ENCODE assay signal across 13 cellular contexts in genomic region chr17:79937435-79937870, GRCh38.
DNase-seq lines count a peak whose midpoint lies in the region; ATAC-seq and TF ChIP-seq lines count a peak whose summit lies in the region.
"Had no signal": no experiment of that assay in that cellular context is flagged by ENCODE, and none has a peak within 500 bp of the region (broad histone marks: within the 10 kb centered on the region; RNA-seq: fewer than 3 reads in every experiment).

No MANE protein-coding gene starts in this region.

- H3K36me3 ChIP-seq in WERI-Rb-1: peaks cover 34% of the 10 kb centered on the region
- H3K36me3 ChIP-seq: lower lobe of right lung had no signal

- no peaks in the 10 kb centered on the region for H3K36me3 Mint-ChIP-seq in natural killer cell
- no peaks in the 10 kb centered on the region for H3K36me3 Mint-ChIP-seq in natural killer cell treated with Interleukin-12 subunit alpha and Interleukin-12 subunit beta and Interleukin-15 and Interleukin-18, amount 100 ng/mL, for 72 hours
- no peaks in the 10 kb centered on the region for H3K36me3 Mint-ChIP-seq in memory B cell
- no peaks in the 10 kb centered on the region for H3K36me3 Mint-ChIP-seq in activated CD8-positive, alpha-beta memory T cell treated with anti-CD3 and anti-CD28 coated beads, Interleukin-2, amount 10 ng/mL, durations not matched to agents 7 days and 5 days

- H3K27ac Mint-ChIP-seq in natural killer cell (peak overlapping the region in 1 of 2 donors; percentile 76), memory B cell (peak overlapping the region; percentile 71)
- H3K27ac Mint-ChIP-seq in natural killer cell treated with Interleukin-12 subunit alpha and Interleukin-12 subunit beta and Interleukin-15 and Interleukin-18, amount 100 ng/mL, for 72 hours: peak overlapping the region in 1 of 2 donors; percentile 86
- no peak overlapping the region for H3K27ac Mint-ChIP-seq in activated CD8-positive, alpha-beta memory T cell treated with anti-CD3 and anti-CD28 coated beads, Interleukin-2, amount 10 ng/mL, durations not matched to agents 7 days and 5 days

- CTCF ChIA-PET in activated CD8-positive, alpha-beta memory T cell treated with anti-CD3 and anti-CD28 coated beads, Interleukin-2, amount 10 ng/mL, durations not matched to agents 7 days and 5 days (lab: Charles Lee): interaction anchor here (0.9 kb wide), 1 partner anchor 33 kb away, joined by 3 read pairs; no protein-coding TSS in a partner anchor

- TF ChIP-seq CTCF in natural killer cell (IDR thresholded peaks at IDR 0.05) (no peak), WERI-Rb-1 (IDR thresholded peaks at IDR 0.05; ENCODE audit: low read depth, low read length) (no peak)

- H3K4me1 Mint-ChIP-seq in natural killer cell: peaks cover 7 to 36% of the 10 kb centered on the region in 2 donors
- peaks cover 9 to 41% of the 10 kb centered on the region in 2 donors for H3K4me1 Mint-ChIP-seq in natural killer cell treated with Interleukin-12 subunit alpha and Interleukin-12 subunit beta and Interleukin-15 and Interleukin-18, amount 100 ng/mL, for 72 hours (ENCODE audit: low read depth in 2 of 2)
- H3K4me1 Mint-ChIP-seq in memory B cell: peaks cover 56% of the 10 kb centered on the region
- peaks cover 9% of the 10 kb centered on the region for H3K4me1 Mint-ChIP-seq in activated CD8-positive, alpha-beta memory T cell treated with anti-CD3 and anti-CD28 coated beads, Interleukin-2, amount 10 ng/mL, durations not matched to agents 7 days and 5 days

- H3K9me3 Mint-ChIP-seq in natural killer cell (no peaks in the 10 kb centered on the region), memory B cell (no peaks in the 10 kb centered on the region)
- no peaks in the 10 kb centered on the region for H3K9me3 Mint-ChIP-seq in natural killer cell treated with Interleukin-12 subunit alpha and Interleukin-12 subunit beta and Interleukin-15 and Interleukin-18, amount 100 ng/mL, for 72 hours
- no peaks in the 10 kb centered on the region for H3K9me3 Mint-ChIP-seq in activated CD8-positive, alpha-beta memory T cell treated with anti-CD3 and anti-CD28 coated beads, Interleukin-2, amount 10 ng/mL, durations not matched to agents 7 days and 5 days (ENCODE audit: low read depth)

- intact Hi-C loops in natural killer cell (cut with micrococcal nuclease): no loop called here

- no peak for DNase-seq in natural killer cell
- DNase-seq in natural killer cell treated with Interleukin-12 subunit alpha and Interleukin-12 subunit beta and Interleukin-15 and Interleukin-18, amount 100 ng/mL, for 72 hours (ENCODE audit: low spot score): no peak
- no peak for DNase-seq in WERI-Rb-1
- DNase-seq in memory B cell (ENCODE audit: low spot score in 2 of 2): no peak
- DNase-seq in activated CD8-positive, alpha-beta memory T cell treated with anti-CD3 and anti-CD28 coated beads, Interleukin-2, amount 10 ng/mL, durations not matched to agents 7 days and 5 days: no peak
- no peak for DNase-seq in NCI-H226
- no peak for DNase-seq in GM19240 (ENCODE audit: insufficient read length, low spot score)
- DNase-seq: lower lobe of right lung had no signal

- H3K9me3 ChIP-seq in WERI-Rb-1 (ENCODE audit: severe bottlenecking): no peaks in the 10 kb centered on the region
- H3K9me3 ChIP-seq: gastroesophageal sphincter, HAP-1, lower lobe of right lung, SK-N-SH had no signal

- peak overlapping the region; percentile 1 for H3K4me3 ChIP-seq in WERI-Rb-1 (ENCODE audit: low read depth, low read length)
- H3K4me3 ChIP-seq: coronary artery, gastroesophageal sphincter, HAP-1, lower lobe of right lung had no signal

- H3K27me3 ChIP-seq in WERI-Rb-1 (ENCODE audit: insufficient read depth, low read depth, severe bottlenecking): no peaks in the 10 kb centered on the region
- H3K27me3 ChIP-seq: gastroesophageal sphincter had no signal

- peak overlapping the region; percentile 87 for H3K4me3 Mint-ChIP-seq in natural killer cell
- no peak overlapping the region for H3K4me3 Mint-ChIP-seq in natural killer cell treated with Interleukin-12 subunit alpha and Interleukin-12 subunit beta and Interleukin-15 and Interleukin-18, amount 100 ng/mL, for 72 hours
- peak overlapping the region; percentile 77 for H3K4me3 Mint-ChIP-seq in memory B cell
- no peak overlapping the region for H3K4me3 Mint-ChIP-seq in activated CD8-positive, alpha-beta memory T cell treated with anti-CD3 and anti-CD28 coated beads, Interleukin-2, amount 10 ng/mL, durations not matched to agents 7 days and 5 days

- peak overlapping the region; percentile 68 for H3K27ac ChIP-seq in WERI-Rb-1
- H3K27ac ChIP-seq: coronary artery, gastroesophageal sphincter, lower lobe of right lung had no signal

- peak in 1 of 3 donors; percentile 33 for ATAC-seq in natural killer cell
- no peak for ATAC-seq in natural killer cell treated with Interleukin-12 subunit alpha and Interleukin-12 subunit beta and Interleukin-15 and Interleukin-18, amount 100 ng/mL, for 72 hours
- ATAC-seq in memory B cell (ENCODE audit: low read depth): peak; percentile 58
- no peak for ATAC-seq in HG03025 (IDR thresholded peaks at IDR 0.05; ENCODE audit: low FRiP score, unreplicated experiment)
- ATAC-seq in activated CD8-positive, alpha-beta memory T cell treated with anti-CD3 and anti-CD28 coated beads, Interleukin-2, amount 10 ng/mL, durations not matched to agents 7 days and 5 days: no peak
- ATAC-seq: gastroesophageal sphincter, lower lobe of right lung had no signal

- peaks cover 7 to 25% of the 10 kb centered on the region in 2 donors for H3K27me3 Mint-ChIP-seq in natural killer cell (ENCODE audit: low read depth in 2 of 2)
- peaks cover 8 to 16% of the 10 kb centered on the region in 2 donors for H3K27me3 Mint-ChIP-seq in natural killer cell treated with Interleukin-12 subunit alpha and Interleukin-12 subunit beta and Interleukin-15 and Interleukin-18, amount 100 ng/mL, for 72 hours
- H3K27me3 Mint-ChIP-seq in memory B cell: peaks cover 1% of the 10 kb centered on the region
- peaks cover 34% of the 10 kb centered on the region for H3K27me3 Mint-ChIP-seq in activated CD8-positive, alpha-beta memory T cell treated with anti-CD3 and anti-CD28 coated beads, Interleukin-2, amount 10 ng/mL, durations not matched to agents 7 days and 5 days

Comparison
In these comparisons a context has a peak if more than half of its experiments do, and no peak if none do; other contexts are left out.
1. H3K4me3 Mint-ChIP-seq: peak in natural killer cell (single experiment) and memory B cell (single experiment); none in natural killer cell treated with Interleukin-12 subunit alpha and Interleukin-12 subunit beta and Interleukin-15 and Interleukin-18, amount 100 ng/mL, for 72 hours (single experiment) and activated CD8-positive, alpha-beta memory T cell treated with anti-CD3 and anti-CD28 coated beads, Interleukin-2, amount 10 ng/mL, durations not matched to agents 7 days and 5 days (single experiment).